ENCODE assay signal across 11 cellular contexts in the genomic region with DNA sequence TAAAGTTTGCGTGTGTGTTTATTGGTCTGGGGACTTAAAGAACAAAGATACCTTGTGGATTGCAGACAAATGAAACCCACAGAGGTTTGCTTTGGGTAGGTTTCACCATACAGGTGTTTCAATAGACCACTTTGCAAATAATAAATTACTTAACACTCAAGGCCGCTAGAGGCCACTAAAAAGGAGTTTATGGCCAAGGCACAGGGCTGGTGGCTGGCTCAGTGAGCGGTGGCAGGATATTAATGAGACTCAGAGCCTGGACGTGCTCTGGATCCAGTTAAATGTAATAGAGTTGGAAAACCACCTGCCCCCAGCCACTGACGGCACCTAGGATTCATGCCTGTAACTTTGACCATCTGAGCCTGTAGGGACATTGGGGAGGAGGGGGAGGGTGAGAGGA. TPM values are rescaled to one million over a fixed set of nuclear protein-coding genes. Genes with fewer than 3 reads are reported as not detected.
A peak's percentile ranks its signal among the peaks of the same experiment; 100 is the strongest.
DNase-seq lines count a peak whose midpoint lies in the region; ATAC-seq and TF ChIP-seq lines count a peak whose summit lies in the region.
"Had no signal": no experiment of that assay in that cellular context is flagged by ENCODE, and none has a peak within 500 bp of the region (broad histone marks: within the 10 kb centered on the region; RNA-seq: fewer than 3 reads in every experiment).

No MANE protein-coding gene starts in this region.

- peak; percentile 40 to 54 for TF ChIP-seq CTCF in brain (conservative IDR thresholded peaks at IDR 0.05)

- peak; percentile 4 for DNase-seq in NCI-H2196 (lab: John Stamatoyannopoulos, UW; ENCODE audit: unreplicated experiment)
- no peak for DNase-seq in NCI-H2196 treated with DMSO at 0.1 percent for 48 hours (lab: John Stamatoyannopoulos, UW; ENCODE audit: unreplicated experiment)
- peak; percentile 38 for DNase-seq in M059J (ENCODE audit: low read depth)
- DNase-seq in pons (ENCODE audit: low spot score): peak; percentile 8
- no peak for DNase-seq in stimulated activated effector memory CD8-positive, alpha-beta T cell treated with anti-CD3 and anti-CD28 coated beads, Interleukin-12 subunit alpha, Interleukin-12 subunit beta, amount 100 ng/mL, for 72 hours (ENCODE audit: low spot score in 2 of 2)
- no peak for DNase-seq in activated CD4-positive, alpha-beta T cell treated with anti-CD3 and anti-CD28 coated beads, Interleukin-2, amount 10 ng/mL, durations not matched to agents 24 days and 14 days
- DNase-seq in activated T-cell treated with anti-CD3 and anti-CD28 coated beads for 4 hours: no peak
- DNase-seq: esophagus squamous epithelium; KG1; stimulated activated CD4-positive, alpha-beta T cell treated with anti-CD3 and anti-CD28 coated beads, Interleukin-2, amount 100 ng/mL, for 48 hours had no signal

- H3K27me3 Mint-ChIP-seq in brain: peaks cover 6% of the 10 kb centered on the region
- no peaks in the 10 kb centered on the region for H3K27me3 Mint-ChIP-seq in activated CD4-positive, alpha-beta T cell treated with anti-CD3 and anti-CD28 coated beads, Interleukin-2, amount 10 ng/mL, durations not matched to agents 24 days and 14 days

- no peaks in the 10 kb centered on the region for H3K4me1 Mint-ChIP-seq in brain
- H3K4me1 Mint-ChIP-seq in stimulated activated effector memory CD8-positive, alpha-beta T cell treated with anti-CD3 and anti-CD28 coated beads, Interleukin-12 subunit alpha, Interleukin-12 subunit beta, amount 100 ng/mL, for 72 hours: no peaks in the 10 kb centered on the region
- no peaks in the 10 kb centered on the region for H3K4me1 Mint-ChIP-seq in activated CD4-positive, alpha-beta T cell treated with anti-CD3 and anti-CD28 coated beads, Interleukin-2, amount 10 ng/mL, durations not matched to agents 24 days and 14 days

- H3K9me3 Mint-ChIP-seq in brain: peaks cover 0 to 11% (median 4%) of the 10 kb centered on the region in 5 experiments
- H3K9me3 Mint-ChIP-seq in stimulated activated effector memory CD8-positive, alpha-beta T cell treated with anti-CD3 and anti-CD28 coated beads, Interleukin-12 subunit alpha, Interleukin-12 subunit beta, amount 100 ng/mL, for 72 hours: no peaks in the 10 kb centered on the region
- H3K9me3 Mint-ChIP-seq in activated CD4-positive, alpha-beta T cell treated with anti-CD3 and anti-CD28 coated beads, Interleukin-2, amount 10 ng/mL, durations not matched to agents 24 days and 14 days: no peaks in the 10 kb centered on the region

- H3K27ac Mint-ChIP-seq in brain: no peak overlapping the region
- H3K27ac Mint-ChIP-seq in stimulated activated effector memory CD8-positive, alpha-beta T cell treated with anti-CD3 and anti-CD28 coated beads, Interleukin-12 subunit alpha, Interleukin-12 subunit beta, amount 100 ng/mL, for 72 hours: no peak overlapping the region
- no peak overlapping the region for H3K27ac Mint-ChIP-seq in activated CD4-positive, alpha-beta T cell treated with anti-CD3 and anti-CD28 coated beads, Interleukin-2, amount 10 ng/mL, durations not matched to agents 24 days and 14 days

- no peak overlapping the region for H3K4me3 Mint-ChIP-seq in brain
- no peak overlapping the region for H3K4me3 Mint-ChIP-seq in stimulated activated effector memory CD8-positive, alpha-beta T cell treated with anti-CD3 and anti-CD28 coated beads, Interleukin-12 subunit alpha, Interleukin-12 subunit beta, amount 100 ng/mL, for 72 hours
- H3K4me3 Mint-ChIP-seq in activated CD4-positive, alpha-beta T cell treated with anti-CD3 and anti-CD28 coated beads, Interleukin-2, amount 10 ng/mL, durations not matched to agents 24 days and 14 days: no peak overlapping the region

- no peak for ATAC-seq in stimulated activated effector memory CD8-positive, alpha-beta T cell treated with anti-CD3 and anti-CD28 coated beads, Interleukin-12 subunit alpha, Interleukin-12 subunit beta, amount 100 ng/mL, for 72 hours

- H3K36me3 Mint-ChIP-seq in brain: no peaks in the 10 kb centered on the region
- no peaks in the 10 kb centered on the region for H3K36me3 Mint-ChIP-seq in stimulated activated effector memory CD8-positive, alpha-beta T cell treated with anti-CD3 and anti-CD28 coated beads, Interleukin-12 subunit alpha, Interleukin-12 subunit beta, amount 100 ng/mL, for 72 hours
- H3K36me3 Mint-ChIP-seq in activated CD4-positive, alpha-beta T cell treated with anti-CD3 and anti-CD28 coated beads, Interleukin-2, amount 10 ng/mL, durations not matched to agents 24 days and 14 days (ENCODE audit: low read depth): no peaks in the 10 kb centered on the region

- intact Hi-C loops in activated CD4-positive, alpha-beta T cell treated with anti-CD3 and anti-CD28 coated beads, Interleukin-2, amount 10 ng/mL, durations not matched to agents 24 days and 14 days (cut with micrococcal nuclease): no loop called here

RNA-seq across cellular contexts. Expression of gene LRRC38, which starts 44.5 kb away (rescaled TPM):
- total RNA-seq in M059J (2014; rRNA removed; shearing (Covaris generic)): 0.15 and 0.37 TPM in 2 replicates
- 0.24 TPM for polyA plus RNA-seq in brain (ENCODE audit: insufficient read depth, low read depth, low replicate concordance)
- not detected in 2 replicates for total RNA-seq in activated CD4-positive, alpha-beta T cell treated with anti-CD3 and anti-CD28 coated beads, Interleukin-2, amount 10 ng/mL, durations not matched to agents 24 days and 14 days

RNA-seq across cellular contexts. Expression of gene PRAMEF20, which starts 59.1 kb away (rescaled TPM):
- not detected in 2 replicates for total RNA-seq in M059J (2014; rRNA removed; shearing (Covaris generic))
- not detected for polyA plus RNA-seq in brain (ENCODE audit: insufficient read depth, low read depth, low replicate concordance)
- total RNA-seq in activated CD4-positive, alpha-beta T cell treated with anti-CD3 and anti-CD28 coated beads, Interleukin-2, amount 10 ng/mL, durations not matched to agents 24 days and 14 days: not detected in 2 replicates
- total RNA-seq: esophagus squamous epithelium had no signal

Comparison
In these comparisons a context has a peak if more than half of its experiments do, and no peak if none do; other contexts are left out.
1. DNase-seq: peak in NCI-H2196 (single experiment), M059J (single experiment) and pons (single experiment); none in NCI-H2196 treated with DMSO at 0.1 percent for 48 hours (single experiment), stimulated activated effector memory CD8-positive, alpha-beta T cell treated with anti-CD3 and anti-CD28 coated beads, Interleukin-12 subunit alpha, Interleukin-12 subunit beta, amount 100 ng/mL, for 72 hours (0 of 2), activated CD4-positive, alpha-beta T cell treated with anti-CD3 and anti-CD28 coated beads, Interleukin-2, amount 10 ng/mL, durations not matched to agents 24 days and 14 days (single experiment) and activated T-cell treated with anti-CD3 and anti-CD28 coated beads for 4 hours (single experiment).